12 cellular contexts compared by ENCODE assay signal in the genomic region with DNA sequence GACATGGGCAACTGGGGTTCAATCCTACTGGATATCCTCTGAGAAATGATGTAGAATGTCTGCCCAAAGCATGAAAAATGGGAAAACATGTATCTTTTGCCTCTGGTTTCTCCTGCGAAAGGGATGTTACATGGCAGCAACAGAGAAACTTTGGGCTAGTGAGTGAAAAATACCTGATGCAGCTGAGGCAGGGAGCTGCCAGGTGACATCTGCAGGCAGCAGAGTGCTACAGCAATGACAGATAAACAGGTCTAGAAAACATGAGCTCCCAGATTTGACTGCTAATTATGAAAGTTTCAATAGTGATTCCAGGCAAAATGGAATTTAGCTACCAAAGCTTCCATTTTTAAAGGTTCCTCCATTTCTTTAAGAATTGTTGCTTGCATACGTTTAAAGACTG. TPM values are rescaled to one million over a fixed set of nuclear protein-coding genes. Genes with fewer than 3 reads are reported as not detected.
DNase-seq lines count a peak whose midpoint lies in the region; ATAC-seq, FAIRE-seq and TF ChIP-seq lines count a peak whose summit lies in the region.
"Had no signal": no experiment of that assay in that cellular context is flagged by ENCODE, and none has a peak within 500 bp of the region (broad histone marks: within the 10 kb centered on the region; RNA-seq: fewer than 3 reads in every experiment).

No MANE protein-coding gene starts in this region.

- H4K91ac ChIP-seq in IMR-90 (ENCODE audit: insufficient read depth, low read depth, low read length), result no peak overlapping the region

- H3K27ac ChIP-seq in IMR-90 (ENCODE audit: insufficient read depth, low read length), result no peak overlapping the region
- no peak overlapping the region for H3K27ac ChIP-seq in K562 (ENCODE audit: extremely low read depth, low read depth, low read length)

- no peak overlapping the region for H3K56ac ChIP-seq in IMR-90 (ENCODE audit: extremely low read depth, insufficient read depth, low read length)

- TF ChIP-seq POLR2A in IMR-90 (IDR thresholded peaks at IDR 0.05; ENCODE audit: low read depth, low read length), result no peak
- TF ChIP-seq POLR2A in K562 (conservative IDR thresholded peaks at IDR 0.05), result no peak

- peak; percentile 40 for DNase-seq in GM10266 (ENCODE audit: extremely low spot score)
- no peak for DNase-seq in IMR-90
- peak in 2 of 4 experiments; percentile 46 to 56 for DNase-seq in K562 (ENCODE audit: extremely low read depth in 1 of 4, low spot score in 3 of 4)
- DNase-seq in neural crest cell (ENCODE audit: low read depth, low spot score), result no peak
- no peak for DNase-seq in mucosa of gallbladder (ENCODE audit: low spot score)
- DNase-seq in posterior vena cava (ENCODE audit: low spot score), result no peak
- DNase-seq: activated CD4-positive, alpha-beta memory T cell treated with anti-CD3 and anti-CD28 coated beads for 36 hours; MG63 had no signal

- peaks cover 12% of the 10 kb centered on the region for H3K4me1 ChIP-seq in IMR-90 (ENCODE audit: control insufficient read depth, insufficient read depth, low read length)
- H3K4me1 ChIP-seq in K562 (replicated peaks in 1 of 2; ENCODE audit: control insufficient read depth in 2 of 2, insufficient read depth in 2 of 2, low read length in 2 of 2), result peaks cover 7 to 9% of the 10 kb centered on the region in 2 experiments; a peak in 4 of 5 replicates

- H3K4me3 ChIP-seq in IMR-90 (ENCODE audit: insufficient read depth, low read depth, low read length) (no peak overlapping the region), K562 (no peak overlapping the region)
- H3K4me3 ChIP-seq: MG63 had no signal

- in situ Hi-C loops in IMR-90 (cut with MboI; ENCODE audit: low sequenced_read_pairs) (no loop called here), K562 (cut with MboI) (no loop called here)

- H2AFZ ChIP-seq in IMR-90 (replicated peaks; ENCODE audit: low read length, poor library complexity) (no peak overlapping the region), K562 (ENCODE audit: low read depth, low read length) (no peak overlapping the region)

- intact Hi-C loops in IMR-90 (cut with micrococcal nuclease), result loop anchor here (10.0 kb wide), 2 partner anchors 170 to 270 kb away; a partner anchor contains a TSS
- intact Hi-C loops in K562 (cut with micrococcal nuclease), result loop anchor here (1.0 kb wide), 2 partner anchors 135 to 202 kb away; no protein-coding TSS in a partner anchor
- intact Hi-C loops in posterior vena cava (cut with DNase I), result no loop called here

- CTCF ChIA-PET in IMR-90 (lab: Yijun Ruan, JAX) (no interaction called here), K562 (lab: Yijun Ruan, JAX; ENCODE audit: low intra/inter-chr PET ratio) (interaction anchor here (0.5 to 0.8 kb wide), 3 partner anchors 177 to 270 kb away, joined by 3 to 5 read pairs (median 3); no protein-coding TSS in a partner anchor)

- no peak overlapping the region for H4K8ac ChIP-seq in IMR-90 (ENCODE audit: low read depth in 2 of 2, low read length in 2 of 2)

- no peak overlapping the region for H2BK120ac ChIP-seq in IMR-90 (ENCODE audit: low read depth, low read length)

- POLR2A ChIA-PET in IMR-90 (lab: Charles Lee; ENCODE audit: unreplicated experiment), result no interaction called here
- POLR2A ChIA-PET in K562 (lab: Yijun Ruan, JAX), result no interaction called here

- H3K23ac ChIP-seq in IMR-90 (ENCODE audit: low read depth, low read length), result no peak overlapping the region

- H2BK5ac ChIP-seq in IMR-90 (ENCODE audit: low read depth, low read length, poor library complexity, severe bottlenecking), result no peak overlapping the region

- no peaks in the 10 kb centered on the region for H3K79me1 ChIP-seq in IMR-90 (ENCODE audit: low read depth in 1 of 2, low read length in 2 of 2)

- H3K4me1 Mint-ChIP-seq in neural crest cell, result no peaks in the 10 kb centered on the region

- ATAC-seq in IMR-90 (ENCODE audit: low read depth) (no peak), K562 (peak; percentile 64), HG03342 (IDR thresholded peaks at IDR 0.05; ENCODE audit: unreplicated experiment) (no peak)

- dilution Hi-C loops in IMR-90 (cut with HindIII; ENCODE audit: low sequenced_read_pairs, unreplicated experiment), result no loop called here

- H3K27ac Mint-ChIP-seq in neural crest cell (ENCODE audit: unreplicated experiment), result no peak overlapping the region
- H3K27ac Mint-ChIP-seq: activated CD4-positive, alpha-beta memory T cell treated with anti-CD3 and anti-CD28 coated beads for 36 hours had no signal

- H3K9me1 ChIP-seq in IMR-90 (ENCODE audit: insufficient read depth, low read length), result peaks cover 2% of the 10 kb centered on the region
- no peaks in the 10 kb centered on the region for H3K9me1 ChIP-seq in K562 (ENCODE audit: control insufficient read depth, insufficient read depth, low read length)

- H3K18ac ChIP-seq in IMR-90 (ENCODE audit: low read depth, low read length), result no peak overlapping the region

- H3K4me3 Mint-ChIP-seq in neural crest cell, result no peak overlapping the region
- H3K4me3 Mint-ChIP-seq: activated CD4-positive, alpha-beta memory T cell treated with anti-CD3 and anti-CD28 coated beads for 36 hours had no signal

- peaks cover 44% of the 10 kb centered on the region for H3K27me3 Mint-ChIP-seq in neural crest cell (ENCODE audit: low read depth)

- H3K27me3 ChIP-seq in IMR-90 (ENCODE audit: control insufficient read depth, insufficient read depth, low read length) (peaks cover 28% of the 10 kb centered on the region), K562 (ENCODE audit: control insufficient read depth in 2 of 2, insufficient read depth in 2 of 2, low read length in 2 of 2) (no peaks in the 10 kb centered on the region)
- H3K27me3 ChIP-seq: MG63 had no signal

- BruUV-seq in IMR-90 (replicated peaks; lab: Mats Ljungman, UMichigan) (no TSS peak), K562 (replicated peaks; lab: Mats Ljungman, UMichigan) (no TSS peak)

- H3K9me3 Mint-ChIP-seq in neural crest cell, result no peaks in the 10 kb centered on the region
- H3K9me3 Mint-ChIP-seq: activated CD4-positive, alpha-beta memory T cell treated with anti-CD3 and anti-CD28 coated beads for 36 hours had no signal

- no peaks in the 10 kb centered on the region for H3K9me3 ChIP-seq in IMR-90 (ENCODE audit: control insufficient read depth, insufficient read depth, low read length)
- H3K9me3 ChIP-seq in K562 (replicated peaks; ENCODE audit: control insufficient read depth, insufficient read depth, low read depth, low read length), result no peaks in the 10 kb centered on the region
- H3K9me3 ChIP-seq: MG63 had no signal

- H4K20me1 ChIP-seq in IMR-90 (ENCODE audit: insufficient read depth, low read length) (no peaks in the 10 kb centered on the region), K562 (replicated peaks; ENCODE audit: control insufficient read depth, insufficient read depth, low read length) (no peaks in the 10 kb centered on the region)

- no peak overlapping the region for H3K4ac ChIP-seq in IMR-90 (ENCODE audit: low read depth, low read length)

- H2BK20ac ChIP-seq in IMR-90 (ENCODE audit: low read depth, low read length), result no peak overlapping the region

- H3K36me3 ChIP-seq in IMR-90 (ENCODE audit: control insufficient read depth, insufficient read depth, low read length) (no peaks in the 10 kb centered on the region), K562 (ENCODE audit: control insufficient read depth, insufficient read depth, low read length) (no peaks in the 10 kb centered on the region)
- H3K36me3 ChIP-seq: MG63 had no signal

- H3K14ac ChIP-seq in IMR-90 (replicated peaks; ENCODE audit: low read depth, low read length), result no peak overlapping the region

- no peak overlapping the region for H4K5ac ChIP-seq in IMR-90 (ENCODE audit: low read depth, low read length)

- TF ChIP-seq EP300 in K562 (IDR thresholded peaks at IDR 0.05; ENCODE audit: low read length), result no peak

- H2AK5ac ChIP-seq in IMR-90 (ENCODE audit: low read depth, low read length), result no peak overlapping the region

- FAIRE-seq in K562 (lab: Jason Lieb, UNC), result peak; percentile 86

- H3K79me2 ChIP-seq in K562 (ENCODE audit: control insufficient read depth, insufficient read depth, low read length), result no peaks in the 10 kb centered on the region

- no peak overlapping the region for H2BK15ac ChIP-seq in IMR-90 (ENCODE audit: low read depth, low read length)

- H3K9ac ChIP-seq in IMR-90 (ENCODE audit: low read depth, low read length), result no peak overlapping the region
- no peak overlapping the region for H3K9ac ChIP-seq in K562 (ENCODE audit: insufficient read depth in 1 of 2, low read depth in 2 of 2, low read length in 2 of 2)

- 100% methylated on average over 1 of the region's 2 CpGs; no CpG with 5 or more reads in 1 of the 2 experiments for WGBS in IMR-90 (ENCODE audit: extremely low coverage in 2 of 2, insufficient read length in 1 of 2), 2 experiments
- WGBS in K562 (ENCODE audit: insufficient coverage, low coverage, missing lambda C conversion rate), result 24% methylated on average over 2 of the region's 2 CpGs

- TF ChIP-seq CTCF in GM10266 (IDR thresholded peaks at IDR 0.05; ENCODE audit: control insufficient read depth, insufficient read depth, low read depth, missing control alignments) (peak; percentile 56), IMR-90 (conservative IDR thresholded peaks at IDR 0.05; ENCODE audit: low read depth, low read length) (no peak), K562 (IDR thresholded peaks at IDR 0.05 in 2 of 3, conservative IDR thresholded peaks at IDR 0.05 in 1 of 3; ENCODE audit: insufficient read depth in 2 of 3, low read depth in 1 of 3, low read length in 3 of 3) (peak; percentile 72 to 73 (median 72)), neural crest cell (conservative IDR thresholded peaks at IDR 0.05) (peak; percentile 58)

- H3K4me2 ChIP-seq in IMR-90 (ENCODE audit: low read depth, low read length) (no peak overlapping the region), K562 (ENCODE audit: insufficient read depth, low read length) (no peak overlapping the region)

- no peaks in the 10 kb centered on the region for H3K36me3 Mint-ChIP-seq in neural crest cell (ENCODE audit: low read depth)
- H3K36me3 Mint-ChIP-seq: activated CD4-positive, alpha-beta memory T cell treated with anti-CD3 and anti-CD28 coated beads for 36 hours had no signal

- H2AK9ac ChIP-seq in IMR-90 (replicated peaks; ENCODE audit: low read depth, low read length, poor library complexity), result no peak overlapping the region

- TF ChIP-seq RAD21 in IMR-90 (IDR thresholded peaks at IDR 0.05; ENCODE audit: low read length), result 0 out of 2 replicates have a peak, but pooled peaks have one; percentile 7
- peak; percentile 69 to 76 for TF ChIP-seq RAD21 in K562 (CRISPR knock-in tag; conservative IDR thresholded peaks at IDR 0.05 in 1 of 2, IDR thresholded peaks at IDR 0.05 in 1 of 2)

RNA-seq across cellular contexts. Expression of a gene that starts 4.8 kb away (rescaled TPM):
- total RNA-seq in IMR-90 (2012; rRNA removed) (not detected in 2 replicates), K562 (2014; rRNA removed) (2.2 TPM in 1 of 2 replicates, not detected in the other), K562 (2014; rRNA removed; fragmentation: Illumina TruSeq; extraction: Trizol) (0.22 and 0.29 TPM in 2 replicates), K562 (2015; rRNA removed; fragmentation: Illumina TruSeq; extraction: Trizol) (not detected in 2 replicates), K562 (2021) (0.22 TPM in 1 of 2 replicates, not detected in the other), neural crest cell (not detected in 2 replicates), mucosa of gallbladder (0.58 TPM), posterior vena cava (1 to 10 TPM in 1 of 2 donors, under 1 TPM in 1; 0.74 to 2.2 TPM)
- polyA plus RNA-seq in IMR-90 (2012; rRNA removed) (1.1 and 2.0 TPM in 2 replicates), K562 (2011; rRNA removed) (0.20 and 0.71 TPM in 2 replicates), K562 (2014; fragmentation: Illumina TruSeq; extraction: Trizol) (0.25 and 0.34 TPM in 2 replicates), K562 (2014; fragmentation: Nextera tagmentation; extraction: Ambion mirVana) (under 1 TPM in 1 of 2 experiments, not detected in 1; 0.07 TPM), K562 (2014; rRNA removed) (0.17 TPM in 1 of 2 replicates, not detected in the other)
- 0.04 and 0.90 TPM in 2 replicates for polyA plus RNA-seq in IMR-90 (2012; cell fraction: cytosol; rRNA removed)
- polyA plus RNA-seq in IMR-90 (2012; cell fraction: nucleus; rRNA removed; ENCODE audit: low replicate concordance), result 0.33 and 0.55 TPM in 2 replicates
- total RNA-seq in K562 (2011; cell fraction: chromatin; rRNA removed; ENCODE audit: low replicate concordance), result 0.28 TPM in 1 of 2 replicates, not detected in the other
- total RNA-seq in K562 (2011; cell fraction: nucleolus; rRNA removed), result 0.33 and 0.53 TPM in 2 replicates
- total RNA-seq in K562 (2011; cell fraction: nucleoplasm; rRNA removed), result 0.37 and 1.4 TPM in 2 replicates
- polyA plus RNA-seq in K562 (2011; cell fraction: cytosol; rRNA removed), result 0.63 TPM in 1 of 2 replicates, not detected in the other
- 0.25 and 1.6 TPM in 2 replicates for polyA plus RNA-seq in K562 (2011; cell fraction: nucleus; rRNA removed)
- 0.21 and 0.42 TPM in 2 replicates for polyA plus RNA-seq in K562 (2012)
- 0.39 TPM in 1 of 2 replicates, not detected in the other for polyA minus RNA-seq in K562 (2011; rRNA and poly(A)+ RNA removed)
- not detected in 2 replicates for polyA minus RNA-seq in K562 (2011; cell fraction: cytosol; rRNA and poly(A)+ RNA removed)
- 0.33 TPM in 1 of 2 replicates, not detected in the other for polyA minus RNA-seq in K562 (2011; cell fraction: nucleus; rRNA and poly(A)+ RNA removed)
- total RNA-seq: activated CD4-positive, alpha-beta memory T cell treated with anti-CD3 and anti-CD28 coated beads for 36 hours had no signal

RNA-seq across cellular contexts. Expression of a gene that starts 11.3 kb away (rescaled TPM):
- not detected in 2 replicates for total RNA-seq in IMR-90 (2012; rRNA removed)
- polyA plus RNA-seq in IMR-90 (2012; rRNA removed), result not detected in 2 replicates
- polyA plus RNA-seq in IMR-90 (2012; cell fraction: cytosol; rRNA removed), result not detected in 2 replicates
- not detected in 2 replicates for polyA plus RNA-seq in IMR-90 (2012; cell fraction: nucleus; rRNA removed; ENCODE audit: low replicate concordance)
- total RNA-seq in K562 (2011; cell fraction: chromatin; rRNA removed; ENCODE audit: low replicate concordance), result not detected in 2 replicates
- not detected in 2 replicates for total RNA-seq in K562 (2011; cell fraction: nucleolus; rRNA removed)
- total RNA-seq in K562 (2011; cell fraction: nucleoplasm; rRNA removed), result not detected in 2 replicates
- not detected in 2 replicates for total RNA-seq in K562 (2014; rRNA removed)
- total RNA-seq in K562 (2014; rRNA removed; fragmentation: Illumina TruSeq; extraction: Trizol), result not detected in 2 replicates
- total RNA-seq in K562 (2015; rRNA removed; fragmentation: Illumina TruSeq; extraction: Trizol), result not detected in 2 replicates
- total RNA-seq in K562 (2021), result not detected in 2 replicates
- not detected in 2 replicates for polyA plus RNA-seq in K562 (2011; rRNA removed)
- polyA plus RNA-seq in K562 (2011; cell fraction: cytosol; rRNA removed), result not detected in 2 replicates
- not detected in 2 replicates for polyA plus RNA-seq in K562 (2011; cell fraction: nucleus; rRNA removed)
- polyA plus RNA-seq in K562 (2012), result not detected in 2 replicates
- polyA plus RNA-seq in K562 (2014; fragmentation: Illumina TruSeq; extraction: Trizol), result not detected in 2 replicates
- polyA plus RNA-seq in K562 (2014; fragmentation: Nextera tagmentation; extraction: Ambion mirVana), result not detected
- polyA plus RNA-seq in K562 (2014; rRNA removed), result not detected in 2 replicates
- polyA minus RNA-seq in K562 (2011; rRNA and poly(A)+ RNA removed), result not detected in 2 replicates
- polyA minus RNA-seq in K562 (2011; cell fraction: cytosol; rRNA and poly(A)+ RNA removed), result not detected in 2 replicates
- not detected in 2 replicates for polyA minus RNA-seq in K562 (2011; cell fraction: nucleus; rRNA and poly(A)+ RNA removed)
- total RNA-seq in neural crest cell, result not detected in 2 replicates
- not detected for total RNA-seq in mucosa of gallbladder
- not detected for total RNA-seq in posterior vena cava
- total RNA-seq: activated CD4-positive, alpha-beta memory T cell treated with anti-CD3 and anti-CD28 coated beads for 36 hours; skeletal muscle tissue; urinary bladder had no signal
- polyA plus RNA-seq: esophagus, urinary bladder had no signal

RNA-seq across cellular contexts. Expression of a gene that starts 27.9 kb away (rescaled TPM):
- not detected in 2 replicates for total RNA-seq in IMR-90 (2012; rRNA removed)
- polyA plus RNA-seq in IMR-90 (2012; rRNA removed), result not detected in 2 replicates
- polyA plus RNA-seq in IMR-90 (2012; cell fraction: cytosol; rRNA removed), result 0.12 TPM in 1 of 2 replicates, not detected in the other
- polyA plus RNA-seq in IMR-90 (2012; cell fraction: nucleus; rRNA removed; ENCODE audit: low replicate concordance), result not detected in 2 replicates
- total RNA-seq in K562 (2011; cell fraction: chromatin; rRNA removed; ENCODE audit: low replicate concordance), result not detected in 2 replicates
- total RNA-seq in K562 (2011; cell fraction: nucleolus; rRNA removed), result not detected in 2 replicates
- total RNA-seq in K562 (2011; cell fraction: nucleoplasm; rRNA removed), result not detected in 2 replicates
- not detected in 2 replicates for total RNA-seq in K562 (2014; rRNA removed)
- not detected in 2 replicates for total RNA-seq in K562 (2014; rRNA removed; fragmentation: Illumina TruSeq; extraction: Trizol)
- total RNA-seq in K562 (2015; rRNA removed; fragmentation: Illumina TruSeq; extraction: Trizol), result not detected in 2 replicates
- total RNA-seq in K562 (2021), result not detected in 2 replicates
- not detected in 2 replicates for polyA plus RNA-seq in K562 (2011; rRNA removed)
- not detected in 2 replicates for polyA plus RNA-seq in K562 (2011; cell fraction: cytosol; rRNA removed)
- not detected in 2 replicates for polyA plus RNA-seq in K562 (2011; cell fraction: nucleus; rRNA removed)
- not detected in 2 replicates for polyA plus RNA-seq in K562 (2012)
- not detected in 2 replicates for polyA plus RNA-seq in K562 (2014; fragmentation: Illumina TruSeq; extraction: Trizol)
- polyA plus RNA-seq in K562 (2014; fragmentation: Nextera tagmentation; extraction: Ambion mirVana), result not detected
- not detected in 2 replicates for polyA plus RNA-seq in K562 (2014; rRNA removed)
- polyA minus RNA-seq in K562 (2011; rRNA and poly(A)+ RNA removed), result not detected in 2 replicates
- not detected in 2 replicates for polyA minus RNA-seq in K562 (2011; cell fraction: cytosol; rRNA and poly(A)+ RNA removed)
- polyA minus RNA-seq in K562 (2011; cell fraction: nucleus; rRNA and poly(A)+ RNA removed), result not detected in 2 replicates
- 0.39 TPM in 1 of 2 replicates, not detected in the other for total RNA-seq in neural crest cell
- total RNA-seq in mucosa of gallbladder, result 3.4 TPM
- total RNA-seq in posterior vena cava, result not detected
- total RNA-seq: activated CD4-positive, alpha-beta memory T cell treated with anti-CD3 and anti-CD28 coated beads for 36 hours; skeletal muscle tissue had no signal
- polyA plus RNA-seq: urinary bladder had no signal

Comparison
In these comparisons a context has a peak if more than half of its experiments do, and no peak if none do; other contexts are left out.
1. intact Hi-C loops: an anchor here in IMR-90 (10.0 kb wide) and K562 (1.0 kb wide); none called in posterior vena cava.